In the genomic region with DNA sequence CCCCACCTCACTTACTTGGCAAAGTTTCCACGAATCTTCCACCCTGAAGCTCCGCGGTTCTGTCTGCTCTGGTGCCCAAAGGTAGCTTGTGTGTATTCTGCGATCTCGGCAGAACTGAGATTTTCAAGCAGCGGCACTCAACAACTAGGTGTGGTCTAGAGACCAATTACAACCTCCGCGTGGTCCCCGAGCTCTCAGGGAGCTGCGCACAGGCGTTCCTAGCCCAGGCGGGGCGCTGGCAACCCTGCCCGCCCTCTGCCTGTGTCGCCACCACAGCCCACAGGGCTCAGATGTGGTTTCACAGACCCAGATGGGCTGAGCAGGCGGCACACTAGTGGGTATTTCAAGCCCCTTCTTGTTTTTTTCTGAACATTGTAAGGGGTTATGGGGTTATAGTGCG, we compare ENCODE assay signal across 9 cellular contexts.
DNase-seq lines count a peak whose midpoint lies in the region; ATAC-seq lines count a peak whose summit lies in the region.
"Had no signal": no experiment of that assay in that cellular context is flagged by ENCODE, and none has a peak within 500 bp of the region (broad histone marks: within the 10 kb centered on the region; RNA-seq: fewer than 3 reads in every experiment).

No MANE protein-coding gene starts in this region.

- no peak overlapping the region for H3K27ac Mint-ChIP-seq in activated naive CD4-positive, alpha-beta T cell treated with anti-CD3 and anti-CD28 coated beads, Interleukin-2, amount 10 ng/mL, durations not matched to agents 7 days and 5 days
- H3K27ac Mint-ChIP-seq: HFFc6 had no signal

- peak overlapping the region; percentile 68 for H3K4me3 Mint-ChIP-seq in activated naive CD4-positive, alpha-beta T cell treated with anti-CD3 and anti-CD28 coated beads, Interleukin-2, amount 10 ng/mL, durations not matched to agents 7 days and 5 days
- H3K4me3 Mint-ChIP-seq: HFFc6 had no signal

- H3K4me1 Mint-ChIP-seq in activated naive CD4-positive, alpha-beta T cell treated with anti-CD3 and anti-CD28 coated beads, Interleukin-2, amount 10 ng/mL, durations not matched to agents 7 days and 5 days: peaks cover 40% of the 10 kb centered on the region

- peaks cover 19% of the 10 kb centered on the region for H3K36me3 Mint-ChIP-seq in activated naive CD4-positive, alpha-beta T cell treated with anti-CD3 and anti-CD28 coated beads, Interleukin-2, amount 10 ng/mL, durations not matched to agents 7 days and 5 days

- no peaks in the 10 kb centered on the region for H3K27me3 Mint-ChIP-seq in activated naive CD4-positive, alpha-beta T cell treated with anti-CD3 and anti-CD28 coated beads, Interleukin-2, amount 10 ng/mL, durations not matched to agents 7 days and 5 days

- DNase-seq in activated naive CD4-positive, alpha-beta T cell treated with anti-CD3 and anti-CD28 coated beads, Interleukin-2, amount 10 ng/mL, durations not matched to agents 7 days and 5 days: peak; percentile 37
- no peak for DNase-seq in activated naive CD4-positive, alpha-beta T cell (lab: John Stamatoyannopoulos, UW)
- DNase-seq in T-helper 2 cell: peak in 4 of 5 experiments; percentile 18 to 93 (median 68)
- peak; percentile 39 for DNase-seq in effector CD8-positive, alpha-beta T cell (lab: John Stamatoyannopoulos, UW)
- peak; percentile 51 for DNase-seq in stimulated activated naive CD8-positive, alpha-beta T cell treated with anti-CD3 and anti-CD28 coated beads, Interleukin-15, Interleukin-2, amounts not matched to agents 100 U/mL and 50 U/mL, for 24 hours
- DNase-seq in AML-193 (lab: John Stamatoyannopoulos, UW): no peak
- DNase-seq in glomerular visceral epithelial cell (ENCODE audit: extremely low spot score): no peak
- DNase-seq in OCI-M2 (lab: John Stamatoyannopoulos, UW; ENCODE audit: unreplicated experiment): no peak
- DNase-seq: HFFc6 had no signal

- no peak for ATAC-seq in stimulated activated naive CD8-positive, alpha-beta T cell treated with anti-CD3 and anti-CD28 coated beads, Interleukin-15, Interleukin-2, amounts not matched to agents 100 U/mL and 50 U/mL, for 24 hours

- CTCF ChIA-PET in activated naive CD4-positive, alpha-beta T cell treated with anti-CD3 and anti-CD28 coated beads, Interleukin-2, amount 10 ng/mL, durations not matched to agents 7 days and 5 days (lab: Charles Lee): interaction anchor here (1.1 kb wide), 1 partner anchor 17 kb away, joined by 4 read pairs; no protein-coding TSS in a partner anchor

- H3K9me3 Mint-ChIP-seq in activated naive CD4-positive, alpha-beta T cell treated with anti-CD3 and anti-CD28 coated beads, Interleukin-2, amount 10 ng/mL, durations not matched to agents 7 days and 5 days: no peaks in the 10 kb centered on the region
- H3K9me3 Mint-ChIP-seq: HFFc6 had no signal

Comparison
In these comparisons a context has a peak if more than half of its experiments do, and no peak if none do; other contexts are left out.
1. DNase-seq: peak in activated naive CD4-positive, alpha-beta T cell treated with anti-CD3 and anti-CD28 coated beads, Interleukin-2, amount 10 ng/mL, durations not matched to agents 7 days and 5 days (single experiment), T-helper 2 cell (4 of 5), effector CD8-positive, alpha-beta T cell (single experiment) and stimulated activated naive CD8-positive, alpha-beta T cell treated with anti-CD3 and anti-CD28 coated beads, Interleukin-15, Interleukin-2, amounts not matched to agents 100 U/mL and 50 U/mL, for 24 hours (single experiment); none in activated naive CD4-positive, alpha-beta T cell (0 of 4), AML-193 (0 of 2), glomerular visceral epithelial cell (single experiment) and OCI-M2 (single experiment).